In genomic region chr12:57829025-57829777, GRCh38 we compare ENCODE assay signal across 1 cellular context.
TF ChIP-seq lines count a peak whose summit lies in the region.

No MANE protein-coding gene starts in this region.

TF ChIP-seq in IMR-90, 13 proteins besides CTCF, POLR2A, EP300 and RAD21:
- TF ChIP-seq RFX5 (IDR thresholded peaks at IDR 0.05; ENCODE audit: low read depth, low read length) (no peak), NFE2L2 (IDR thresholded peaks at IDR 0.05; ENCODE audit: low read depth, low read length) (no peak), MAFK (IDR thresholded peaks at IDR 0.05; ENCODE audit: low read depth, low read length) (no peak)
